ENCODE assay signal across 1 cellular context in genomic region chr15:88563638-88564037, GRCh38.
TF ChIP-seq lines count a peak whose summit lies in the region.

No MANE protein-coding gene starts in this region.

TF ChIP-seq in K562, 482 proteins besides CTCF, POLR2A, EP300 and RAD21 (continued from another document and continues in another):
- no peak for TF ChIP-seq ZNF407 (IDR thresholded peaks at IDR 0.05; ENCODE audit: low read depth)
- TF ChIP-seq CGGBP1 (CRISPR knock-in tag; IDR thresholded peaks at IDR 0.05), result no peak
- no peak for TF ChIP-seq PTBP1 (IDR thresholded peaks at IDR 0.05; ENCODE audit: low read depth, low read length)
- TF ChIP-seq RBBP5 (IDR thresholded peaks at IDR 0.05; ENCODE audit: borderline replicate concordance, insufficient read depth, low read length, poor library complexity, severe bottlenecking), result no peak
- no peak for TF ChIP-seq POLR2B (IDR thresholded peaks at IDR 0.05; ENCODE audit: low read depth, partially characterized antibody)
- no peak for TF ChIP-seq ZNF561 (CRISPR knock-in tag; conservative IDR thresholded peaks at IDR 0.05)
- no peak for TF ChIP-seq SIN3B (IDR thresholded peaks at IDR 0.05; ENCODE audit: low read depth)
- 0 out of 4 replicates have a peak, but pooled peaks of 1 of the 2 experiments have one; percentile 43 for TF ChIP-seq MAZ (CRISPR knock-in tag; conservative IDR thresholded peaks at IDR 0.05 in 1 of 2, IDR thresholded peaks at IDR 0.05 in 1 of 2)
- TF ChIP-seq MXI1 (IDR thresholded peaks at IDR 0.05; ENCODE audit: low read depth, low read length), result no peak
- TF ChIP-seq CTBP1 (IDR thresholded peaks at IDR 0.05; ENCODE audit: borderline replicate concordance), result peak; percentile 88
- no peak for TF ChIP-seq ZNF639 (CRISPR knock-in tag; conservative IDR thresholded peaks at IDR 0.05 in 1 of 2, IDR thresholded peaks at IDR 0.05 in 1 of 2)
- TF ChIP-seq USF2 (CRISPR knock-in tag; IDR thresholded peaks at IDR 0.05), result no peak
- TF ChIP-seq NCOA1 (IDR thresholded peaks at IDR 0.05; ENCODE audit: low read depth), result peak; percentile 55; the same call in 1 of the 2 replicates
- TF ChIP-seq ZNF316 (IDR thresholded peaks at IDR 0.05), result no peak
- no peak for TF ChIP-seq HLTF (IDR thresholded peaks at IDR 0.05)
- no peak for TF ChIP-seq ZNF347 (CRISPR knock-in tag; IDR thresholded peaks at IDR 0.05; ENCODE audit: low read depth)
- no peak for TF ChIP-seq CEBPZ (IDR thresholded peaks at IDR 0.05; ENCODE audit: borderline replicate concordance, low read depth, low read length)
- TF ChIP-seq RFX7 (CRISPR knock-in tag; IDR thresholded peaks at IDR 0.05), result no peak
- TF ChIP-seq MTF1 (CRISPR knock-in tag; IDR thresholded peaks at IDR 0.05; ENCODE audit: borderline replicate concordance), result no peak
- no peak for TF ChIP-seq ZNF146 (CRISPR knock-in tag; IDR thresholded peaks at IDR 0.05; ENCODE audit: unreplicated experiment)
- no peak for TF ChIP-seq ZBTB17 (CRISPR knock-in tag; IDR thresholded peaks at IDR 0.05)
- TF ChIP-seq NR2F6 (CRISPR knock-in tag; IDR thresholded peaks at IDR 0.05), result no peak
- TF ChIP-seq ZNF507 (tag; conservative IDR thresholded peaks at IDR 0.05), result no peak
- no peak for TF ChIP-seq PHF20 (IDR thresholded peaks at IDR 0.05; ENCODE audit: partially characterized antibody)
- no peak for TF ChIP-seq DDX20 (tag; IDR thresholded peaks at IDR 0.05; ENCODE audit: low read depth)
- no peak for TF ChIP-seq ATF1 (CRISPR knock-in tag; IDR thresholded peaks at IDR 0.05)
- peak; percentile 60 for TF ChIP-seq ATF1 (tag; IDR thresholded peaks at IDR 0.05)
- TF ChIP-seq ZNF311 (CRISPR knock-in tag; IDR thresholded peaks at IDR 0.05), result no peak
- no peak for TF ChIP-seq KAT7 (CRISPR knock-in tag; IDR thresholded peaks at IDR 0.05; ENCODE audit: borderline replicate concordance)
- no peak for TF ChIP-seq ZNF354B (CRISPR knock-in tag; IDR thresholded peaks at IDR 0.05)
- no peak for TF ChIP-seq ZNF395 (CRISPR knock-in tag; IDR thresholded peaks at IDR 0.05)
- TF ChIP-seq ZNF778 (CRISPR knock-in tag; IDR thresholded peaks at IDR 0.05), result no peak
- TF ChIP-seq ZBTB1 (CRISPR knock-in tag; IDR thresholded peaks at IDR 0.05; ENCODE audit: borderline replicate concordance, low read depth), result no peak
- TF ChIP-seq ZBTB26 (CRISPR knock-in tag; IDR thresholded peaks at IDR 0.05), result no peak
- TF ChIP-seq CREB3L1 (IDR thresholded peaks at IDR 0.05; ENCODE audit: borderline replicate concordance, low read depth), result no peak
- TF ChIP-seq KLF6 (CRISPR knock-in tag; IDR thresholded peaks at IDR 0.05; ENCODE audit: borderline replicate concordance), result no peak
- no peak for TF ChIP-seq RBM17 (IDR thresholded peaks at IDR 0.05; ENCODE audit: borderline replicate concordance, low read depth, low read length)
- no peak for TF ChIP-seq TEAD2 (tag; IDR thresholded peaks at IDR 0.05)
- no peak for TF ChIP-seq SP2 (IDR thresholded peaks at IDR 0.05; ENCODE audit: extremely low read depth, low read depth, low read length, poor library complexity, severe bottlenecking)
- no peak for TF ChIP-seq BRD4 (IDR thresholded peaks at IDR 0.05)
- no peak for TF ChIP-seq ZBTB49 (CRISPR knock-in tag; IDR thresholded peaks at IDR 0.05; ENCODE audit: borderline replicate concordance)
- peak; percentile 56; the same call in 1 of the 2 replicates for TF ChIP-seq CBFA2T2 (conservative IDR thresholded peaks at IDR 0.05)
